In the genomic region with DNA sequence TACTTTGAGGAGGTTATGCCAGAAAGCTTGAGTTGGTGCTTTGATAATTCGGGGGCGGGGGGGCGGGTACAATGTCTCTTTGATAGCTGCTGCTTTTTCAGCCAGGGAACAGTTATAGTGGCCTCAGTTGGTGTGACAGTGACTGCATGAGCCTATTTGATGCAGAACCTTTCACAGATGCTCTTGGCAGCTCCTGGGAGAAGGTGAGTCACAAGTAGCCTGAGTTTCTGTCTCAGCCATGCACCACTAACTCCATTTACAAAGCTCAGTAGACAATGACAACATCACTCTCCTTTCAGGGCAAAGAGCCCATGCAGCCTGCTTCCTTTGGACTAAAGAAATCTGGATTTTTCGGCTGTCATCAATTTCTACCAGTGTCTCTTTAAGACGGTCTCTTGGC, we compare ENCODE assay signal across 17 cellular contexts. TPM values are rescaled to one million over a fixed set of nuclear protein-coding genes. Genes with fewer than 3 reads are reported as not detected.
DNase-seq lines count a peak whose midpoint lies in the region; ATAC-seq and TF ChIP-seq lines count a peak whose summit lies in the region.
"Had no signal": no experiment of that assay in that cellular context is flagged by ENCODE, and none has a peak within 500 bp of the region (broad histone marks: within the 10 kb centered on the region; RNA-seq: fewer than 3 reads in every experiment).

No MANE protein-coding gene starts in this region.

- H3K27ac Mint-ChIP-seq in WTC11 = no peak overlapping the region
- H3K27ac Mint-ChIP-seq: CD14-positive monocyte; CD8-positive, alpha-beta T cell had no signal

- H3K9me3 Mint-ChIP-seq in WTC11 = 0 out of 2 replicates have a peak, but pooled peaks cover 12% of the 10 kb centered on the region

- peaks cover 19% of the 10 kb centered on the region for H3K4me1 Mint-ChIP-seq in WTC11
- H3K4me1 Mint-ChIP-seq: CD14-positive monocyte had no signal

- POLR2A ChIA-PET in WTC11 (lab: Charles Lee) = no interaction called here

- H3K27me3 Mint-ChIP-seq in WTC11 (ENCODE audit: low read depth) = no peaks in the 10 kb centered on the region

- ATAC-seq in WTC11 = no peak
- ATAC-seq: A549; CD8-positive, alpha-beta T cell; HepG2 had no signal

- in situ Hi-C loops in ACHN (cut with HindIII; ENCODE audit: low pct_ligation_motif_present, low pct_unique_long_range_greater_than_20kb, low sequenced_read_pairs) = no loop called here

- H3K36me3 Mint-ChIP-seq in WTC11 = no peaks in the 10 kb centered on the region
- H3K36me3 Mint-ChIP-seq: CD14-positive monocyte; CD8-positive, alpha-beta T cell had no signal

- CTCF ChIA-PET in WTC11 (lab: Charles Lee) = interaction anchor here (0.6 to 5.7 kb wide), 3 partner anchors 46 to 516 kb away, joined by 3 to 22 read pairs (median 5); no protein-coding TSS in a partner anchor

- peak; percentile 2 for DNase-seq in DMS79 treated with DMSO at 0.1 percent for 48 hours (lab: John Stamatoyannopoulos, UW)
- no peak for DNase-seq in DMS79 (lab: John Stamatoyannopoulos, UW)
- DNase-seq in ACHN = peak; percentile 1
- peak; percentile 30 for DNase-seq in NCI-H69 (lab: John Stamatoyannopoulos, UW)
- peak; percentile 63 for DNase-seq in kidney tubule cell (ENCODE audit: low spot score)
- no peak for DNase-seq in NCI-H146 (lab: John Stamatoyannopoulos, UW)
- DNase-seq in WTC11 (ENCODE audit: low spot score) = no peak
- no peak for DNase-seq in SW480 (ENCODE audit: low spot score)
- DNase-seq: CD8-positive, alpha-beta T cell; DMS 273 treated with DMSO at 0.1 percent for 48 hours; DMS53; GDM1; GM23248 had no signal

- H3K4me3 Mint-ChIP-seq in WTC11 = no peak overlapping the region
- H3K4me3 Mint-ChIP-seq: CD14-positive monocyte; CD8-positive, alpha-beta T cell had no signal

- TF ChIP-seq CTCF in WTC11 (IDR thresholded peaks at IDR 0.05) = no peak

TF ChIP-seq in WTC11, 78 proteins besides CTCF, POLR2A, EP300 and RAD21:
- TF ChIP-seq PRRX2 (CRISPR knock-in tag; IDR thresholded peaks at IDR 0.05) (no peak), PRDM15 (CRISPR knock-in tag; IDR thresholded peaks at IDR 0.05) (no peak), JAZF1 (CRISPR knock-in tag; IDR thresholded peaks at IDR 0.05) (no peak), ZBTB21 (CRISPR knock-in tag; IDR thresholded peaks at IDR 0.05; ENCODE audit: borderline replicate concordance) (no peak), ZNF232 (CRISPR knock-in tag; IDR thresholded peaks at IDR 0.05) (no peak)
- TF ChIP-seq, protein P1, sequence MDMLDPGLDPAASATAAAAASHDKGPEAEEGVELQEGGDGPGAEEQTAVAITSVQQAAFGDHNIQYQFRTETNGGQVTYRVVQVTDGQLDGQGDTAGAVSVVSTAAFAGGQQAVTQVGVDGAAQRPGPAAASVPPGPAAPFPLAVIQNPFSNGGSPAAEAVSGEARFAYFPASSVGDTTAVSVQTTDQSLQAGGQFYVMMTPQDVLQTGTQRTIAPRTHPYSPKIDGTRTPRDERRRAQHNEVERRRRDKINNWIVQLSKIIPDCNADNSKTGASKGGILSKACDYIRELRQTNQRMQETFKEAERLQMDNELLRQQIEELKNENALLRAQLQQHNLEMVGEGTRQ (CRISPR knock-in tag; IDR thresholded peaks at IDR 0.05) = no peak
- TF ChIP-seq, protein P2, sequence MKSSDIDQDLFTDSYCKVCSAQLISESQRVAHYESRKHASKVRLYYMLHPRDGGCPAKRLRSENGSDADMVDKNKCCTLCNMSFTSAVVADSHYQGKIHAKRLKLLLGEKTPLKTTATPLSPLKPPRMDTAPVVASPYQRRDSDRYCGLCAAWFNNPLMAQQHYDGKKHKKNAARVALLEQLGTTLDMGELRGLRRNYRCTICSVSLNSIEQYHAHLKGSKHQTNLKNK (CRISPR knock-in tag; IDR thresholded peaks at IDR 0.05) = no peak

RNA-seq across cellular contexts. Expression of gene SEZ6L, which starts 42.1 kb away (rescaled TPM):
- 0.57 to 1.1 TPM (median 0.57 TPM) in 3 replicates for total RNA-seq in WTC11 (2021)
- total RNA-seq: CD8-positive, alpha-beta T cell; Daoy; HepG2 had no signal

Comparison
In these comparisons a context has a peak if more than half of its experiments do, and no peak if none do; other contexts are left out.
1. DNase-seq: peak in DMS79 treated with DMSO at 0.1 percent for 48 hours (single experiment), ACHN (single experiment), NCI-H69 (single experiment) and kidney tubule cell (single experiment); none in DMS79 (single experiment), NCI-H146 (single experiment), WTC11 (single experiment) and SW480 (single experiment).